ENCODE assay signal across 1 cellular context in genomic region chr21:37373539-37373938, GRCh38.
TF ChIP-seq lines count a peak whose summit lies in the region.

No MANE protein-coding gene starts in this region.

TF ChIP-seq in IMR-90, 13 proteins besides CTCF, POLR2A, EP300 and RAD21 (continued from another document):
- TF ChIP-seq RCOR1 (IDR thresholded peaks at IDR 0.05; ENCODE audit: insufficient replicate concordance, low read length), result no peak
- no peak for TF ChIP-seq MXI1 (IDR thresholded peaks at IDR 0.05; ENCODE audit: borderline replicate concordance, low read depth, low read length)
